ENCODE assay signal across 14 cellular contexts in genomic region chr19:50387176-50387867, GRCh38. TPM values are rescaled to one million over a fixed set of nuclear protein-coding genes. Genes with fewer than 3 reads are reported as not detected.
A peak's percentile ranks its signal among the peaks of the same experiment; 100 is the strongest.
DNase-seq lines count a peak whose midpoint lies in the region; ATAC-seq, FAIRE-seq and TF ChIP-seq lines count a peak whose summit lies in the region.
"Had no signal": no experiment of that assay in that cellular context is flagged by ENCODE, and none has a peak within 500 bp of the region (broad histone marks: within the 10 kb centered on the region; RNA-seq: fewer than 3 reads in every experiment).

No MANE protein-coding gene starts in this region.

- H3K9me3 ChIP-seq in kidney (ENCODE audit: control insufficient read depth in 1 of 2, low read length in 2 of 2): no peaks in the 10 kb centered on the region

- H3K4me3 Mint-ChIP-seq in GM23338: peak overlapping the region; percentile 1; the same call in 1 of the 3 replicates
- H3K4me3 Mint-ChIP-seq in activated B cell treated with CpG ODN at 0.5 μM for 24 hours: peak overlapping the region; percentile 45
- H3K4me3 Mint-ChIP-seq: CD8-positive, alpha-beta T cell had no signal

- H3K27ac ChIP-seq in GM23338 (ENCODE audit: low read depth) (no peak overlapping the region), kidney (ENCODE audit: low read depth in 2 of 2, low read length in 2 of 2) (no peak overlapping the region)
- H3K27ac ChIP-seq: PC-9 had no signal

- no peak for TF ChIP-seq CTCF in GM23338 (conservative IDR thresholded peaks at IDR 0.05; ENCODE audit: low read depth in 2 of 2)
- TF ChIP-seq CTCF in activated B cell treated with CpG ODN at 0.5 μM for 24 hours (IDR thresholded peaks at IDR 0.05): no peak
- no peak for TF ChIP-seq CTCF in kidney (IDR thresholded peaks at IDR 0.05; ENCODE audit: borderline replicate concordance, extremely low read depth, insufficient read depth)

- H3K79me2 ChIP-seq in GM23338 (replicated peaks; ENCODE audit: insufficient read depth): peaks cover 67% of the 10 kb centered on the region

- ATAC-seq in GM23338 (no peak), activated B cell treated with CpG ODN at 0.5 μM for 24 hours (ENCODE audit: low read depth) (no peak), GM18519 (IDR thresholded peaks at IDR 0.05; ENCODE audit: low FRiP score, unreplicated experiment) (no peak), HG03097 (IDR thresholded peaks at IDR 0.05; ENCODE audit: low FRiP score, unreplicated experiment) (no peak), HG03139 (IDR thresholded peaks at IDR 0.05; ENCODE audit: unreplicated experiment) (no peak)
- ATAC-seq: CD8-positive, alpha-beta T cell had no signal

- FAIRE-seq in kidney (lab: Jason Lieb, UNC): no peak

- DNase-seq in AG20443 (ENCODE audit: low spot score) (peak; percentile 30), GM23338 (ENCODE audit: low spot score) (no peak), activated B cell treated with CpG ODN at 0.5 μM for 24 hours (no peak), kidney (peak; percentile 73), NCI-H510A (lab: John Stamatoyannopoulos, UW) (no peak)
- DNase-seq: activated CD4-positive, alpha-beta T cell treated with anti-CD3 and anti-CD28 coated beads for 4 hours; CD8-positive, alpha-beta T cell; NCI-H2029 treated with DMSO at 0.1 percent for 48 hours had no signal

- H3F3A ChIP-seq in GM23338 (replicated peaks; ENCODE audit: low read depth): peaks cover 6% of the 10 kb centered on the region

- peaks cover 8% of the 10 kb centered on the region for H4K20me1 ChIP-seq in GM23338 (replicated peaks; ENCODE audit: insufficient read depth)

- no peak overlapping the region for H3K9ac ChIP-seq in kidney (ENCODE audit: low read length in 2 of 2)

- no peak overlapping the region for H2AFZ ChIP-seq in GM23338
- H2AFZ ChIP-seq: PC-9 had no signal

- H3K9me3 Mint-ChIP-seq in GM23338 (peaks cover 23% of the 10 kb centered on the region), activated B cell treated with CpG ODN at 0.5 μM for 24 hours (no peaks in the 10 kb centered on the region)
- H3K9me3 Mint-ChIP-seq: CD8-positive, alpha-beta T cell had no signal

- H3K27me3 Mint-ChIP-seq in GM23338 (ENCODE audit: insufficient read depth, low read depth, poor library complexity): peaks cover 16% of the 10 kb centered on the region
- H3K27me3 Mint-ChIP-seq in activated B cell treated with CpG ODN at 0.5 μM for 24 hours: no peaks in the 10 kb centered on the region

- POLR2A ChIA-PET in activated B cell treated with CpG ODN at 0.5 μM for 24 hours (lab: Charles Lee): no interaction called here

- H3K4me1 ChIP-seq in GM23338 (ENCODE audit: insufficient read depth): peaks cover 18% of the 10 kb centered on the region
- H3K4me1 ChIP-seq in kidney (ENCODE audit: control insufficient read depth in 1 of 2, insufficient read depth in 1 of 2, low read depth in 1 of 2, low read length in 2 of 2): peaks cover 0 to 10% of the 10 kb centered on the region in 2 donors

- H3K9me2 ChIP-seq in GM23338 (ENCODE audit: insufficient read depth): no peaks in the 10 kb centered on the region

- intact Hi-C loops in activated B cell treated with CpG ODN at 0.5 μM for 24 hours (cut with micrococcal nuclease): no loop called here
- intact Hi-C loops in kidney (cut with DNase I): no loop called here

- no peak overlapping the region for H3K4me3 ChIP-seq in GM23338
- H3K4me3 ChIP-seq in kidney (ENCODE audit: low read length in 2 of 2): no peak overlapping the region
- H3K4me3 ChIP-seq: PC-9 had no signal

- no peak overlapping the region for H3K4me2 ChIP-seq in GM23338
- H3K4me2 ChIP-seq: PC-9 had no signal

- peaks cover 21% of the 10 kb centered on the region for H3K4me1 Mint-ChIP-seq in GM23338
- peaks cover 28% of the 10 kb centered on the region for H3K4me1 Mint-ChIP-seq in activated B cell treated with CpG ODN at 0.5 μM for 24 hours

- peak overlapping the region; percentile 46; the same call in 1 of the 2 replicates for H3K27ac Mint-ChIP-seq in GM23338
- no peak overlapping the region for H3K27ac Mint-ChIP-seq in activated B cell treated with CpG ODN at 0.5 μM for 24 hours
- H3K27ac Mint-ChIP-seq: CD8-positive, alpha-beta T cell had no signal

- peaks cover 19% of the 10 kb centered on the region for H3K36me3 ChIP-seq in GM23338 (ENCODE audit: insufficient read depth)
- no peaks in the 10 kb centered on the region for H3K36me3 ChIP-seq in kidney (ENCODE audit: control insufficient read depth in 1 of 2, insufficient read depth in 2 of 2, low read length in 2 of 2)

- H3K27me3 ChIP-seq in GM23338 (ENCODE audit: insufficient read depth): no peaks in the 10 kb centered on the region

- H3K36me3 Mint-ChIP-seq in GM23338 (ENCODE audit: low read depth) (peaks cover 66% of the 10 kb centered on the region), activated B cell treated with CpG ODN at 0.5 μM for 24 hours (ENCODE audit: low read depth) (peaks cover 25% of the 10 kb centered on the region)

- CTCF ChIA-PET in activated B cell treated with CpG ODN at 0.5 μM for 24 hours (lab: Charles Lee): no interaction called here

TF ChIP-seq in GM23338, 12 proteins besides CTCF, POLR2A, EP300 and RAD21 (continues in another document):
- no peak for TF ChIP-seq STAT1 (IDR thresholded peaks at IDR 0.05; ENCODE audit: unreplicated experiment)
- TF ChIP-seq EZH2 (IDR thresholded peaks at IDR 0.05; ENCODE audit: low read depth, unreplicated experiment): no peak
- no peak for TF ChIP-seq ZNF114 (CRISPR knock-in tag; IDR thresholded peaks at IDR 0.05)
- TF ChIP-seq NANOG (IDR thresholded peaks at IDR 0.05; ENCODE audit: borderline replicate concordance): no peak
- no peak for TF ChIP-seq ETS1 (IDR thresholded peaks at IDR 0.05)
- TF ChIP-seq CREB1 (CRISPR knock-in tag; IDR thresholded peaks at IDR 0.05; ENCODE audit: low read depth): no peak
- no peak for TF ChIP-seq POLR2AphosphoS5 (IDR thresholded peaks at IDR 0.05; ENCODE audit: low read depth)
- TF ChIP-seq REST (IDR thresholded peaks at IDR 0.05; ENCODE audit: unreplicated experiment): no peak
- no peak for TF ChIP-seq ZNF331 (CRISPR knock-in tag; IDR thresholded peaks at IDR 0.05; ENCODE audit: low read depth)

RNA-seq across cellular contexts. Expression of gene POLD1, which starts 3.2 kb away (rescaled TPM):
- 141 and 173 TPM in 2 replicates for total RNA-seq in GM23338 (2014; rRNA removed; shearing (Covaris generic))
- polyA plus RNA-seq in GM23338 (2016; fragmentation: Nextera tagmentation; extraction: Ambion mirVana) (111 and 113 TPM in 2 replicates), kidney (ENCODE audit: insufficient read depth, low read depth, low replicate concordance) (17.8 TPM)
- total RNA-seq in activated B cell treated with CpG ODN at 0.5 μM for 24 hours (58.8 and 65.5 TPM in 2 replicates), kidney (22.1 TPM)

RNA-seq across cellular contexts. Expression of gene NR1H2, which starts 11.1 kb away (rescaled TPM):
- total RNA-seq in GM23338 (2014; rRNA removed; shearing (Covaris generic)): 54.6 and 70.2 TPM in 2 replicates
- polyA plus RNA-seq in GM23338 (2016; fragmentation: Nextera tagmentation; extraction: Ambion mirVana) (29.8 and 32.9 TPM in 2 replicates), kidney (ENCODE audit: insufficient read depth, low read depth, low replicate concordance) (59.7 TPM)
- total RNA-seq in activated B cell treated with CpG ODN at 0.5 μM for 24 hours (66.9 and 79.5 TPM in 2 replicates), kidney (80.4 TPM)

RNA-seq across cellular contexts. Expression of gene NAPSA, which starts 21.9 kb away (rescaled TPM):
- total RNA-seq in GM23338 (2014; rRNA removed; shearing (Covaris generic)): 0.14 and 0.27 TPM in 2 replicates
- polyA plus RNA-seq in GM23338 (2016; fragmentation: Nextera tagmentation; extraction: Ambion mirVana): 0.63 and 0.99 TPM in 2 replicates
- 1.4 and 2.4 TPM in 2 replicates for total RNA-seq in activated B cell treated with CpG ODN at 0.5 μM for 24 hours
- total RNA-seq in kidney: 217 TPM
- polyA plus RNA-seq in kidney (ENCODE audit: insufficient read depth, low read depth, low replicate concordance): 268 TPM

RNA-seq across cellular contexts. Expression of gene SPIB, which starts 31.4 kb away (rescaled TPM):
- 16.9 and 17.5 TPM in 2 replicates for total RNA-seq in GM23338 (2014; rRNA removed; shearing (Covaris generic))
- polyA plus RNA-seq in GM23338 (2016; fragmentation: Nextera tagmentation; extraction: Ambion mirVana) (12.6 and 13.0 TPM in 2 replicates), kidney (ENCODE audit: insufficient read depth, low read depth, low replicate concordance) (not detected)
- total RNA-seq in activated B cell treated with CpG ODN at 0.5 μM for 24 hours (280 and 324 TPM in 2 replicates), kidney (1.1 TPM)
- total RNA-seq: epithelial cell of proximal tubule, PC-9 had no signal

RNA-seq across cellular contexts. Expression of gene MYBPC2, which starts 45.4 kb away (rescaled TPM):
- 3.8 and 4.2 TPM in 2 replicates for total RNA-seq in GM23338 (2014; rRNA removed; shearing (Covaris generic))
- polyA plus RNA-seq in GM23338 (2016; fragmentation: Nextera tagmentation; extraction: Ambion mirVana) (5.9 and 6.1 TPM in 2 replicates), kidney (ENCODE audit: insufficient read depth, low read depth, low replicate concordance) (not detected)
- total RNA-seq in activated B cell treated with CpG ODN at 0.5 μM for 24 hours (1.1 and 1.4 TPM in 2 replicates), kidney (0.98 TPM)
- total RNA-seq: aorta, epithelial cell of proximal tubule, PC-9 had no signal

Comparison
In these comparisons a context has a peak if more than half of its experiments do, and no peak if none do; other contexts are left out.
1. DNase-seq: peak in AG20443 (single experiment) and kidney (single experiment); none in GM23338 (single experiment), activated B cell treated with CpG ODN at 0.5 μM for 24 hours (single experiment) and NCI-H510A (single experiment).
2. RNA of gene NAPSA, which starts 21.9 kb away (total RNA-seq): 217 TPM in kidney (single experiment); 1.4 to 2.4 TPM in activated B cell treated with CpG ODN at 0.5 μM for 24 hours and 0.14 to 0.27 TPM in GM23338; every median in the first group is over 10 times any median in the second.